Comparison of ENCODE assay signal across 15 cellular contexts in the genomic region with DNA sequence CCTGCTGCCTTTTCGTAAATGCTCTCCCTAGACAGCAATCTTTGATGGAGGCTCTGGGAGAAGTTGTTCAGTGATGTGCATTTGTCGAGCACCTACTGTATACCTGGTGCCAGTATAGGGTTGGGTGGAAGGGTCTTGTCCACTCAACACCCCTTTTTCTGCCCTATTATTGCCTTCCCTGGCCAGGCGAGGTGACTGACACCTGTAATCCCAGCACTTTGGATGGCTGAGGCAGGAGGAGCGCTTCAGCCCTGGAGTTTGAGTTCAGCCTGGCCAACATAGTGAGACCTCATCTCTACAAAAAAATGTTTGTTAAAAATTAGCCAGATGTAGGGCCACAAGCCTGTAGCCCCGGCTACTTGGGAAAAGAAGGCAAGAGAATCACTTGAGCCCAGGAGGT. TPM values are rescaled to one million over a fixed set of nuclear protein-coding genes. Genes with fewer than 3 reads are reported as not detected.
A peak's percentile ranks its signal among the peaks of the same experiment; 100 is the strongest.
DNase-seq lines count a peak whose midpoint lies in the region; ATAC-seq, FAIRE-seq and TF ChIP-seq lines count a peak whose summit lies in the region.
"Had no signal": no experiment of that assay in that cellular context is flagged by ENCODE, and none has a peak within 500 bp of the region (broad histone marks: within the 10 kb centered on the region; RNA-seq: fewer than 3 reads in every experiment).

No MANE protein-coding gene starts in this region.

- TF ChIP-seq RAD21 in K562 (CRISPR knock-in tag; conservative IDR thresholded peaks at IDR 0.05 in 1 of 2, IDR thresholded peaks at IDR 0.05 in 1 of 2) (no peak), HepG2 (CRISPR knock-in tag; IDR thresholded peaks at IDR 0.05) (no peak)

- no peak for DNase-seq in K562 (ENCODE audit: extremely low read depth in 1 of 4, low spot score in 3 of 4)
- DNase-seq in HepG2 (ENCODE audit: low spot score): no peak
- no peak for DNase-seq in sigmoid colon
- no peak for DNase-seq in vagina (ENCODE audit: extremely low spot score in 2 of 2)
- no peak for DNase-seq in mesenteric fat pad (ENCODE audit: low spot score)
- no peak for DNase-seq in stimulated activated naive CD4-positive, alpha-beta T cell (lab: John Stamatoyannopoulos, UW)
- DNase-seq: CD4-positive, CD25-positive, alpha-beta regulatory T cell; DMS 273 treated with DMSO at 0.1 percent for 48 hours; DMS79; H7 had no signal

- CTCF ChIA-PET in K562 (lab: Yijun Ruan, JAX; ENCODE audit: low intra/inter-chr PET ratio): no interaction called here
- CTCF ChIA-PET in HepG2 (lab: Yijun Ruan, JAX; ENCODE audit: low intra/inter-chr PET ratio, low total read pairs): no interaction called here

- H3K4me2 ChIP-seq in K562 (ENCODE audit: insufficient read depth, low read length) (no peak overlapping the region), HepG2 (ENCODE audit: low read depth, low read length) (no peak overlapping the region)
- H3K4me2 ChIP-seq: A549, GM23338 had no signal

- TF ChIP-seq CTCF in K562 (IDR thresholded peaks at IDR 0.05 in 2 of 3, conservative IDR thresholded peaks at IDR 0.05 in 1 of 3; ENCODE audit: insufficient read depth in 2 of 3, low read depth in 1 of 3, low read length in 3 of 3) (no peak), HepG2 (CRISPR knock-in tag; IDR thresholded peaks at IDR 0.05) (no peak), sigmoid colon (IDR thresholded peaks at IDR 0.05) (no peak), vagina (IDR thresholded peaks at IDR 0.05) (no peak)

- TF ChIP-seq POLR2A in K562 (conservative IDR thresholded peaks at IDR 0.05) (no peak), HepG2 (IDR thresholded peaks at IDR 0.05; ENCODE audit: insufficient read depth in 1 of 2, low read depth in 2 of 2, low read length in 2 of 2) (no peak), sigmoid colon (IDR thresholded peaks at IDR 0.05) (no peak), vagina (IDR thresholded peaks at IDR 0.05) (no peak)

- H3K79me2 ChIP-seq in K562 (ENCODE audit: control insufficient read depth, insufficient read depth, low read length) (peaks cover 67% of the 10 kb centered on the region), HepG2 (ENCODE audit: insufficient read depth, low read length) (no peaks in the 10 kb centered on the region)

- no peak for FAIRE-seq in K562 (lab: Jason Lieb, UNC)
- FAIRE-seq in HepG2 (lab: Jason Lieb, UNC): no peak
- FAIRE-seq: A549, GM12878, GM18507 had no signal

- H3K9me1 ChIP-seq in K562 (ENCODE audit: control insufficient read depth, insufficient read depth, low read length): no peaks in the 10 kb centered on the region

- 83% methylated on average over 5 of the region's 5 CpGs for WGBS in K562 (ENCODE audit: insufficient coverage, low coverage, missing lambda C conversion rate)
- 70% methylated on average over 3 of the region's 5 CpGs for WGBS in HepG2 (ENCODE audit: low lambda C conversion rate)
- 67 to 85% methylated on average over 5 of the region's 5 CpGs for WGBS in sigmoid colon, 2 donors

- no peaks in the 10 kb centered on the region for H3K9me3 ChIP-seq in K562 (replicated peaks; ENCODE audit: control insufficient read depth, insufficient read depth, low read depth, low read length)
- no peaks in the 10 kb centered on the region for H3K9me3 ChIP-seq in HepG2 (ENCODE audit: low read length)
- H3K9me3 ChIP-seq in sigmoid colon: no peaks in the 10 kb centered on the region
- no peaks in the 10 kb centered on the region for H3K9me3 ChIP-seq in vagina
- H3K9me3 ChIP-seq: A549 had no signal

- no peak overlapping the region for H3K27ac ChIP-seq in K562 (ENCODE audit: extremely low read depth, low read depth, low read length)
- H3K27ac ChIP-seq in HepG2 (ENCODE audit: extremely low read length, insufficient read depth, low read length): no peak overlapping the region
- peak overlapping the region; percentile 60 to 100 (median 98) for H3K27ac ChIP-seq in sigmoid colon
- H3K27ac ChIP-seq in vagina: peak overlapping the region; percentile 9
- H3K27ac ChIP-seq: A549 had no signal

- H3K27me3 ChIP-seq in K562 (ENCODE audit: control insufficient read depth in 2 of 2, insufficient read depth in 2 of 2, low read length in 2 of 2): no peaks in the 10 kb centered on the region
- no peaks in the 10 kb centered on the region for H3K27me3 ChIP-seq in HepG2 (ENCODE audit: control insufficient read depth in 1 of 2, insufficient read depth in 2 of 2, low read length in 2 of 2)
- no peaks in the 10 kb centered on the region for H3K27me3 ChIP-seq in sigmoid colon
- H3K27me3 ChIP-seq in vagina: no peaks in the 10 kb centered on the region

- TF ChIP-seq EP300 in K562 (IDR thresholded peaks at IDR 0.05; ENCODE audit: low read length) (no peak), HepG2 (IDR thresholded peaks at IDR 0.05; ENCODE audit: low read depth in 2 of 2, low read length in 2 of 2) (no peak), HepG2 (CRISPR knock-in tag; IDR thresholded peaks at IDR 0.05; ENCODE audit: borderline replicate concordance) (no peak), sigmoid colon (IDR thresholded peaks at IDR 0.05) (no peak)

- in situ Hi-C loops in K562 (cut with MboI): no loop called here
- in situ Hi-C loops in HepG2 (cut with HindIII; ENCODE audit: extremely low pct_ligation_motif_present, low pct_unique_long_range_greater_than_20kb): no loop called here

- H3K4me1 ChIP-seq in K562 (replicated peaks in 1 of 2; ENCODE audit: control insufficient read depth in 2 of 2, insufficient read depth in 2 of 2, low read length in 2 of 2): no peaks in the 10 kb centered on the region
- H3K4me1 ChIP-seq in HepG2 (ENCODE audit: insufficient read depth, low read length): peaks cover 53% of the 10 kb centered on the region
- H3K4me1 ChIP-seq in sigmoid colon: peaks cover 0 to 47% (median 24%) of the 10 kb centered on the region in 4 donors
- peaks cover 41% of the 10 kb centered on the region for H3K4me1 ChIP-seq in vagina

- BruUV-seq in K562 (replicated peaks; lab: Mats Ljungman, UMichigan) (no TSS peak), HepG2 (replicated peaks; lab: Mats Ljungman, UMichigan) (no TSS peak)

- ATAC-seq in K562 (no peak), HepG2 (no peak), HG02973 (IDR thresholded peaks at IDR 0.05; ENCODE audit: unreplicated experiment) (no peak)
- ATAC-seq: A549, GM12878, GM23338 had no signal

- intact Hi-C loops in K562 (cut with micrococcal nuclease): no loop called here
- intact Hi-C loops in HepG2 (cut with micrococcal nuclease; ENCODE audit: unreplicated experiment): no loop called here
- intact Hi-C loops in sigmoid colon (cut with DNase I): no loop called here
- intact Hi-C loops in vagina (cut with DNase I): no loop called here

- H3K4me3 ChIP-seq in K562: no peak overlapping the region
- H3K4me3 ChIP-seq in HepG2 (replicated peaks in 1 of 3; ENCODE audit: insufficient read depth in 1 of 3, low read depth in 2 of 3, low read length in 3 of 3): no peak overlapping the region
- no peak overlapping the region for H3K4me3 ChIP-seq in sigmoid colon
- H3K4me3 ChIP-seq in vagina: no peak overlapping the region
- H3K4me3 ChIP-seq: A549, GM12878, GM23338 had no signal

- H3K36me3 ChIP-seq in K562 (ENCODE audit: control insufficient read depth, insufficient read depth, low read length): peaks cover 67% of the 10 kb centered on the region; the same call in 2 of the 3 replicates
- 0 out of 5 replicates have a peak, but pooled peaks cover 0 to 4% of the 10 kb centered on the region in 2 experiments for H3K36me3 ChIP-seq in HepG2 (replicated peaks in 1 of 2; ENCODE audit: control insufficient read depth in 1 of 2, insufficient read depth in 2 of 2, low read length in 2 of 2)
- H3K36me3 ChIP-seq in sigmoid colon: no peaks in the 10 kb centered on the region
- peaks cover 0 to 4% of the 10 kb centered on the region in 2 donors for H3K36me3 ChIP-seq in vagina

- POLR2A ChIA-PET in K562 (lab: Yijun Ruan, JAX): no interaction called here
- POLR2A ChIA-PET in HepG2 (lab: Yijun Ruan, JAX): no interaction called here

- H3K9ac ChIP-seq in K562 (ENCODE audit: insufficient read depth in 1 of 2, low read depth in 2 of 2, low read length in 2 of 2): no peak overlapping the region
- no peak overlapping the region for H3K9ac ChIP-seq in HepG2 (ENCODE audit: insufficient read depth, low read depth, low read length)

- no peak overlapping the region for H2AFZ ChIP-seq in K562 (ENCODE audit: low read depth, low read length)
- H2AFZ ChIP-seq in HepG2 (ENCODE audit: low read length): no peak overlapping the region
- H2AFZ ChIP-seq: GM23338 had no signal

- H4K20me1 ChIP-seq in K562 (replicated peaks; ENCODE audit: control insufficient read depth, insufficient read depth, low read length) (peaks cover 15% of the 10 kb centered on the region), HepG2 (ENCODE audit: insufficient read depth, low read length) (no peaks in the 10 kb centered on the region)

RNA-seq across cellular contexts. Expression of gene NFIC, which starts 49.3 kb away (rescaled TPM):
- total RNA-seq in K562 (2011; cell fraction: chromatin; rRNA removed; ENCODE audit: low replicate concordance): 66.4 and 156 TPM in 2 replicates
- total RNA-seq in K562 (2011; cell fraction: nucleolus; rRNA removed): 56.2 and 56.5 TPM in 2 replicates
- 46.9 and 54.0 TPM in 2 replicates for total RNA-seq in K562 (2011; cell fraction: nucleoplasm; rRNA removed)
- total RNA-seq in K562 (2014; rRNA removed) (14.1 and 15.7 TPM in 2 replicates), K562 (2014; rRNA removed; fragmentation: Illumina TruSeq; extraction: Trizol) (3.0 and 3.7 TPM in 2 replicates), K562 (2015; rRNA removed; fragmentation: Illumina TruSeq; extraction: Trizol) (6.9 and 8.4 TPM in 2 replicates), K562 (2021) (57.3 and 62.1 TPM in 2 replicates), HepG2 (2016; rRNA removed; fragmentation: Illumina TruSeq; extraction: Trizol) (2.5 and 2.9 TPM in 2 replicates), sigmoid colon (100 to 1,000 TPM in 1 of 4 donors, 10 to 100 TPM in 3; 63.2 to 114 (median 74.2) TPM), vagina (142 TPM), mesenteric fat pad (207 TPM)
- polyA plus RNA-seq in K562 (2011; rRNA removed) (2.0 and 2.9 TPM in 2 replicates), K562 (2014; fragmentation: Illumina TruSeq; extraction: Trizol) (17.2 and 26.2 TPM in 2 replicates), K562 (2014; fragmentation: Nextera tagmentation; extraction: Ambion mirVana) (under 1 TPM; 0.71 to 0.99 TPM), K562 (2014; rRNA removed) (14.1 and 15.9 TPM in 2 replicates), HepG2 (2011; rRNA removed) (1.3 and 1.6 TPM in 2 replicates), sigmoid colon (10 to 100 TPM in 2 of 3 donors, 1 to 10 TPM in 1; 9.0 to 45.7 (median 10.2) TPM)
- 1.8 and 2.6 TPM in 2 replicates for polyA plus RNA-seq in K562 (2011; cell fraction: cytosol; rRNA removed)
- polyA plus RNA-seq in K562 (2011; cell fraction: nucleus; rRNA removed): 13.2 and 19.2 TPM in 2 replicates
- 20.3 and 20.4 TPM in 2 replicates for polyA plus RNA-seq in K562 (2012)
- polyA minus RNA-seq in K562 (2011; rRNA and poly(A)+ RNA removed): 4.0 and 4.7 TPM in 2 replicates
- 14.5 and 19.9 TPM in 2 replicates for polyA minus RNA-seq in K562 (2011; cell fraction: cytosol; rRNA and poly(A)+ RNA removed)
- polyA minus RNA-seq in K562 (2011; cell fraction: nucleus; rRNA and poly(A)+ RNA removed): 16.6 and 19.5 TPM in 2 replicates
- 2.9 and 3.0 TPM in 2 replicates for total RNA-seq in HepG2 (2016; cell fraction: cytosol; rRNA removed; fragmentation: Illumina TruSeq; extraction: Trizol; ENCODE audit: low read depth)
- total RNA-seq in HepG2 (2016; cell fraction: insoluble cytoplasmic fraction; rRNA removed; fragmentation: Illumina TruSeq; extraction: Trizol): 3.0 and 3.2 TPM in 2 replicates
- total RNA-seq in HepG2 (2016; cell fraction: membrane; rRNA removed; fragmentation: Illumina TruSeq; extraction: Trizol): 2.5 and 2.9 TPM in 2 replicates
- total RNA-seq in HepG2 (2016; cell fraction: nucleus; rRNA removed; fragmentation: Illumina TruSeq; extraction: Trizol): 3.8 and 5.6 TPM in 2 replicates
- polyA plus RNA-seq in HepG2 (2011; cell fraction: cytosol; rRNA removed): 0.71 and 0.79 TPM in 2 replicates
- 5.1 and 8.1 TPM in 2 replicates for polyA plus RNA-seq in HepG2 (2011; cell fraction: nucleus; rRNA removed)
- 5.9 and 8.4 TPM in 2 replicates for polyA plus RNA-seq in HepG2 (2012)
- 1.1 and 1.4 TPM in 2 replicates for polyA plus RNA-seq in HepG2 (2016; cell fraction: cytosol; fragmentation: Illumina TruSeq; extraction: Trizol; ENCODE audit: low read depth)
- 8.2 and 9.6 TPM in 2 replicates for polyA plus RNA-seq in HepG2 (2016; cell fraction: insoluble cytoplasmic fraction; fragmentation: Illumina TruSeq; extraction: Trizol; ENCODE audit: low read depth)
- 4.6 and 4.8 TPM in 2 replicates for polyA plus RNA-seq in HepG2 (2016; cell fraction: membrane; fragmentation: Illumina TruSeq; extraction: Trizol; ENCODE audit: low read depth)
- polyA plus RNA-seq in HepG2 (2016; cell fraction: nucleus; fragmentation: Illumina TruSeq; extraction: Trizol; ENCODE audit: insufficient read depth, low read depth): 7.4 and 9.8 TPM in 2 replicates
- polyA minus RNA-seq in HepG2 (2011; rRNA and poly(A)+ RNA removed; ENCODE audit: low replicate concordance): 5.3 and 16.7 TPM in 2 replicates
- polyA minus RNA-seq in HepG2 (2011; cell fraction: cytosol; rRNA and poly(A)+ RNA removed): 5.2 and 5.4 TPM in 2 replicates
- 5.1 and 5.3 TPM in 2 replicates for polyA minus RNA-seq in HepG2 (2011; cell fraction: nucleus; rRNA and poly(A)+ RNA removed)

Comparison
In these comparisons a context has a peak if more than half of its experiments do, and no peak if none do; other contexts are left out.
1. H3K27ac ChIP-seq: peak in sigmoid colon (4 of 4) and vagina (single experiment); none in K562 (single experiment) and HepG2 (single experiment).
2. Of the 241 proteins assayed by ChIP-seq in both HepG2 and K562: peak only in HepG2: ZNF121; only in K562: none; in both: ZKSCAN8; in neither: 239.